In genomic region chr17:3802461-3803307, GRCh38 we compare ENCODE assay signal across 1 cellular context.
TF ChIP-seq lines count a peak whose summit lies in the region.

No MANE protein-coding gene starts in this region.

TF ChIP-seq in HepG2, 621 proteins besides CTCF, POLR2A, EP300 and RAD21 (continued from another document and continues in another):
- TF ChIP-seq, protein P1, sequence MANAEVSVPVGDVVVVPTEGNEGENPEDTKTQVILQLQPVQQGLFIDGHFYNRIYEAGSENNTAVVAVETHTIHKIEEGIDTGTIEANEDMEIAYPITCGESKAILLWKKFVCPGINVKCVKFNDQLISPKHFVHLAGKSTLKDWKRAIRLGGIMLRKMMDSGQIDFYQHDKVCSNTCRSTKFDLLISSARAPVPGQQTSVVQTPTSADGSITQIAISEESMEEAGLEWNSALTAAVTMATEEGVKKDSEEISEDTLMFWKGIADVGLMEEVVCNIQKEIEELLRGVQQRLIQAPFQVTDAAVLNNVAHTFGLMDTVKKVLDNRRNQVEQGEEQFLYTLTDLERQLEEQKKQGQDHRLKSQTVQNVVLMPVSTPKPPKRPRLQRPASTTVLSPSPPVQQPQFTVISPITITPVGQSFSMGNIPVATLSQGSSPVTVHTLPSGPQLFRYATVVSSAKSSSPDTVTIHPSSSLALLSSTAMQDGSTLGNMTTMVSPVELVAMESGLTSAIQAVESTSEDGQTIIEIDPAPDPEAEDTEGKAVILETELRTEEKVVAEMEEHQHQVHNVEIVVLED (CRISPR knock-in tag; IDR thresholded peaks at IDR 0.05; ENCODE audit: borderline replicate concordance): peak; percentile 30; the same call in 1 of the 2 replicates
- TF ChIP-seq, protein P2, sequence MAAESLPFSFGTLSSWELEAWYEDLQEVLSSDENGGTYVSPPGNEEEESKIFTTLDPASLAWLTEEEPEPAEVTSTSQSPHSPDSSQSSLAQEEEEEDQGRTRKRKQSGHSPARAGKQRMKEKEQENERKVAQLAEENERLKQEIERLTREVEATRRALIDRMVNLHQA (CRISPR knock-in tag; IDR thresholded peaks at IDR 0.05): no peak
- TF ChIP-seq HNF4G (IDR thresholded peaks at IDR 0.05; ENCODE audit: borderline replicate concordance, low read depth, low read length): peak; percentile 80; the same call in 1 of the 2 replicates
- TF ChIP-seq HNF4G (CRISPR knock-in tag; IDR thresholded peaks at IDR 0.05; ENCODE audit: borderline replicate concordance, low read depth): peak; percentile 81; the same call in 1 of the 2 replicates
- TF ChIP-seq ZNF780A (CRISPR knock-in tag; IDR thresholded peaks at IDR 0.05): peak; percentile 93
- TF ChIP-seq, protein P3, sequence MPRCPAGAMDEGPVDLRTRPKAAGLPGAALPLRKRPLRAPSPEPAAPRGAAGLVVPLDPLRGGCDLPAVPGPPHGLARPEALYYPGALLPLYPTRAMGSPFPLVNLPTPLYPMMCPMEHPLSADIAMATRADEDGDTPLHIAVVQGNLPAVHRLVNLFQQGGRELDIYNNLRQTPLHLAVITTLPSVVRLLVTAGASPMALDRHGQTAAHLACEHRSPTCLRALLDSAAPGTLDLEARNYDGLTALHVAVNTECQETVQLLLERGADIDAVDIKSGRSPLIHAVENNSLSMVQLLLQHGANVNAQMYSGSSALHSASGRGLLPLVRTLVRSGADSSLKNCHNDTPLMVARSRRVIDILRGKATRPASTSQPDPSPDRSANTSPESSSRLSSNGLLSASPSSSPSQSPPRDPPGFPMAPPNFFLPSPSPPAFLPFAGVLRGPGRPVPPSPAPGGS (CRISPR knock-in tag; IDR thresholded peaks at IDR 0.05): peak; percentile 78; the same call in 1 of the 2 replicates
- peak; percentile 95 for TF ChIP-seq MED13 (CRISPR knock-in tag; IDR thresholded peaks at IDR 0.05)
- no peak for TF ChIP-seq CHCHD3 (CRISPR knock-in tag; IDR thresholded peaks at IDR 0.05)
- TF ChIP-seq GFI1 (CRISPR knock-in tag; IDR thresholded peaks at IDR 0.05; ENCODE audit: borderline replicate concordance): peak; percentile 82
- no peak for TF ChIP-seq MLLT10 (CRISPR knock-in tag; IDR thresholded peaks at IDR 0.05)
- no peak for TF ChIP-seq ZNF138 (CRISPR knock-in tag; IDR thresholded peaks at IDR 0.05; ENCODE audit: low read depth)
- TF ChIP-seq TEAD3 (CRISPR knock-in tag; optimal IDR thresholded peaks at IDR 0.05; ENCODE audit: borderline replicate concordance): peak; percentile 88
- peak; percentile 98 for TF ChIP-seq CEBPB (IDR thresholded peaks at IDR 0.05; ENCODE audit: borderline replicate concordance, low read depth, low read length)
- TF ChIP-seq ZC3H4 (CRISPR knock-in tag; IDR thresholded peaks at IDR 0.05; ENCODE audit: borderline replicate concordance): peak; percentile 89
- peak; percentile 96 for TF ChIP-seq BORCS8-MEF2B (CRISPR knock-in tag; IDR thresholded peaks at IDR 0.05)
- peak; percentile 49; the same call in 1 of the 2 replicates for TF ChIP-seq TFDP1 (CRISPR knock-in tag; IDR thresholded peaks at IDR 0.05; ENCODE audit: borderline replicate concordance)
- TF ChIP-seq JUN (CRISPR knock-in tag; IDR thresholded peaks at IDR 0.05): peak; percentile 55
- no peak for TF ChIP-seq TEAD2 (CRISPR knock-in tag; IDR thresholded peaks at IDR 0.05)
- TF ChIP-seq, protein P4, sequence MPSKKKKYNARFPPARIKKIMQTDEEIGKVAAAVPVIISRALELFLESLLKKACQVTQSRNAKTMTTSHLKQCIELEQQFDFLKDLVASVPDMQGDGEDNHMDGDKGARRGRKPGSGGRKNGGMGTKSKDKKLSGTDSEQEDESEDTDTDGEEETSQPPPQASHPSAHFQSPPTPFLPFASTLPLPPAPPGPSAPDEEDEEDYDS (CRISPR knock-in tag; IDR thresholded peaks at IDR 0.05): peak; percentile 75
- TF ChIP-seq STAG1 (CRISPR knock-in tag; IDR thresholded peaks at IDR 0.05): no peak
- TF ChIP-seq SCMH1 (CRISPR knock-in tag; IDR thresholded peaks at IDR 0.05; ENCODE audit: borderline replicate concordance): no peak
- peak; percentile 98 for TF ChIP-seq PAXIP1 (CRISPR knock-in tag; conservative IDR thresholded peaks at IDR 0.05)
- TF ChIP-seq SRSF9 (IDR thresholded peaks at IDR 0.05; ENCODE audit: borderline replicate concordance, insufficient read depth, low read depth, low read length, poor library complexity, severe bottlenecking): no peak
- 0 out of 2 replicates have a peak, but pooled peaks have one; percentile 50 for TF ChIP-seq REPIN1 (CRISPR knock-in tag; IDR thresholded peaks at IDR 0.05; ENCODE audit: borderline replicate concordance, low read depth)
- peak; percentile 69 for TF ChIP-seq TAF1 (CRISPR knock-in tag; IDR thresholded peaks at IDR 0.05)
- TF ChIP-seq EED (CRISPR knock-in tag; IDR thresholded peaks at IDR 0.05): no peak
- TF ChIP-seq ZNF407 (CRISPR knock-in tag; IDR thresholded peaks at IDR 0.05; ENCODE audit: not compliant biosample characterization): peak; percentile 63
- TF ChIP-seq HDAC6 (IDR thresholded peaks at IDR 0.05; ENCODE audit: low read depth, low read length): no peak
- TF ChIP-seq, protein P5, sequence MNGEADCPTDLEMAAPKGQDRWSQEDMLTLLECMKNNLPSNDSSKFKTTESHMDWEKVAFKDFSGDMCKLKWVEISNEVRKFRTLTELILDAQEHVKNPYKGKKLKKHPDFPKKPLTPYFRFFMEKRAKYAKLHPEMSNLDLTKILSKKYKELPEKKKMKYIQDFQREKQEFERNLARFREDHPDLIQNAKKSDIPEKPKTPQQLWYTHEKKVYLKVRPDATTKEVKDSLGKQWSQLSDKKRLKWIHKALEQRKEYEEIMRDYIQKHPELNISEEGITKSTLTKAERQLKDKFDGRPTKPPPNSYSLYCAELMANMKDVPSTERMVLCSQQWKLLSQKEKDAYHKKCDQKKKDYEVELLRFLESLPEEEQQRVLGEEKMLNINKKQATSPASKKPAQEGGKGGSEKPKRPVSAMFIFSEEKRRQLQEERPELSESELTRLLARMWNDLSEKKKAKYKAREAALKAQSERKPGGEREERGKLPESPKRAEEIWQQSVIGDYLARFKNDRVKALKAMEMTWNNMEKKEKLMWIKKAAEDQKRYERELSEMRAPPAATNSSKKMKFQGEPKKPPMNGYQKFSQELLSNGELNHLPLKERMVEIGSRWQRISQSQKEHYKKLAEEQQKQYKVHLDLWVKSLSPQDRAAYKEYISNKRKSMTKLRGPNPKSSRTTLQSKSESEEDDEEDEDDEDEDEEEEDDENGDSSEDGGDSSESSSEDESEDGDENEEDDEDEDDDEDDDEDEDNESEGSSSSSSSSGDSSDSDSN (CRISPR knock-in tag; IDR thresholded peaks at IDR 0.05): peak; percentile 75
- peak; percentile 84; the same call in 1 of the 2 replicates for TF ChIP-seq NFKB2 (CRISPR knock-in tag; IDR thresholded peaks at IDR 0.05; ENCODE audit: borderline replicate concordance)
- TF ChIP-seq BRF2 (CRISPR knock-in tag; IDR thresholded peaks at IDR 0.05): peak; percentile 88; the same call in 1 of the 2 replicates
- TF ChIP-seq ZNF292 (CRISPR knock-in tag; IDR thresholded peaks at IDR 0.05; ENCODE audit: borderline replicate concordance, low read depth): peak; percentile 85; the same call in 1 of the 2 replicates
- TF ChIP-seq ZNF878 (CRISPR knock-in tag; IDR thresholded peaks at IDR 0.05): peak; percentile 91; the same call in 1 of the 2 replicates
- TF ChIP-seq ZNF101 (CRISPR knock-in tag; IDR thresholded peaks at IDR 0.05; ENCODE audit: borderline replicate concordance, low read depth): no peak
- TF ChIP-seq NFATC3 (CRISPR knock-in tag; IDR thresholded peaks at IDR 0.05): no peak
- no peak for TF ChIP-seq ZNF329 (CRISPR knock-in tag; IDR thresholded peaks at IDR 0.05; ENCODE audit: low read depth)
- TF ChIP-seq, protein P6, sequence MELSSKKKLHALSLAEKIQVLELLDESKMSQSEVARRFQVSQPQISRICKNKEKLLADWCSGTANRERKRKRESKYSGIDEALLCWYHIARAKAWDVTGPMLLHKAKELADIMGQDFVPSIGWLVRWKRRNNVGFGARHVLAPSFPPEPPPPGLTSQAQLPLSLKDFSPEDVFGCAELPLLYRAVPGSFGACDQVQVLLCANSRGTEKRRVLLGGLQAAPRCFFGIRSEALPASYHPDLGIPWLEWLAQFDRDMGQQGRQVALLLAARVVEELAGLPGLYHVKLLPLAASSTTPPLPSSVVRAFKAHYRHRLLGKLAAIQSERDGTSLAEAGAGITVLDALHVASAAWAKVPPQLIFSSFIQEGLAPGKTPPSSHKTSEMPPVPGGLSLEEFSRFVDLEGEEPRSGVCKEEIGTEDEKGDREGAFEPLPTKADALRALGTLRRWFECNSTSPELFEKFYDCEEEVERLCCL (CRISPR knock-in tag; IDR thresholded peaks at IDR 0.05; ENCODE audit: borderline replicate concordance): 0 out of 2 replicates have a peak, but pooled peaks have one; percentile 11
